Comparison of ENCODE assay signal across 18 cellular contexts in the genomic region with DNA sequence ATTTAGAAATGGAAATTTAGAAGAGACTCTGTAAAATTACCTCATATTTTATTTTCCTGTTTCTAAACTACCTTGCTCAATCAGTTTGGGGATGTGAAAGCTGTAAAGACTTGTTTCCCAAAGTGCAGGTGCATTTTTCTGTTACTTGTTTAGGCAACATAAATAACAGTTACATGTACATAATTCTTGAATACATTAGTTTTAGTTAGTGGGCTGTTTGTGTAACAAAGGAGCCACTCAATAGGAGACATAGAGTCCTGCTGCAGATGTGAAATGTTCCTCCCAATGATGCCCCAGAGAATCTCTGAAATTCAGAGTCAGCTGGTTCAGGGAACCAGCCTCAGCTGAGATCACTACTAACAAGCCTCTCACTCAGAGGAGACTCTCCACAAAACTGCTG.
DNase-seq lines count a peak whose midpoint lies in the region; ATAC-seq and TF ChIP-seq lines count a peak whose summit lies in the region.
"Had no signal": no experiment of that assay in that cellular context is flagged by ENCODE, and none has a peak within 500 bp of the region (broad histone marks: within the 10 kb centered on the region; RNA-seq: fewer than 3 reads in every experiment).

No MANE protein-coding gene starts in this region.

- H3K4me3 ChIP-seq in HL-60 (replicated peaks; ENCODE audit: insufficient read depth, low read length), result no peak overlapping the region
- no peak overlapping the region for H3K4me3 ChIP-seq in spleen
- H3K4me3 ChIP-seq: left ventricle myocardium inferior, prostate gland, SJSA1, uterus had no signal

- peak overlapping the region; percentile 72 for H3K27ac Mint-ChIP-seq in activated T-cell treated with anti-CD3 and anti-CD28 coated beads, Interleukin-2, amount 50 U/mL, for 24 hours
- peak overlapping the region; percentile 84 for H3K27ac Mint-ChIP-seq in activated CD4-positive, alpha-beta memory T cell treated with anti-CD3 and anti-CD28 coated beads for 36 hours
- no peak overlapping the region for H3K27ac Mint-ChIP-seq in activated T-helper 2 cell treated with anti-CD3 and anti-CD28 coated beads, Interferon-gamma antibody, Interleukin-2, Interleukin-4, amounts not matched to agents 10 μg/mL and 5 μg/mL and 100 μg/mL, durations not matched to agents 14 hours and 24 hours and 36 hours
- H3K27ac Mint-ChIP-seq: activated CD4-positive, alpha-beta T cell treated with anti-CD3 and anti-CD28 coated beads, Interleukin-2, amount 10 ng/mL, durations not matched to agents 7 days and 5 days had no signal

- H3K27ac ChIP-seq in HL-60 (replicated peaks) (peak overlapping the region; percentile 44), spleen (peak overlapping the region in 6 of 8 donors; percentile 16 to 52 (median 37))
- H3K27ac ChIP-seq: left ventricle myocardium inferior, prostate gland, SJSA1, uterus had no signal

- peaks cover 24% of the 10 kb centered on the region for H3K4me1 Mint-ChIP-seq in activated T-cell treated with anti-CD3 and anti-CD28 coated beads, Interleukin-2, amount 50 U/mL, for 24 hours (ENCODE audit: low read depth)
- peaks cover 15% of the 10 kb centered on the region for H3K4me1 Mint-ChIP-seq in activated T-cell treated with anti-CD3 and anti-CD28 coated beads, Interleukin-2, amount 50 U/mL, for 4 hours (ENCODE audit: low read depth)
- peaks cover 27% of the 10 kb centered on the region for H3K4me1 Mint-ChIP-seq in activated CD4-positive, alpha-beta memory T cell treated with anti-CD3 and anti-CD28 coated beads for 36 hours (ENCODE audit: low read depth)
- peaks cover 7% of the 10 kb centered on the region for H3K4me1 Mint-ChIP-seq in activated T-helper 2 cell treated with anti-CD3 and anti-CD28 coated beads, Interferon-gamma antibody, Interleukin-2, Interleukin-4, amounts not matched to agents 10 μg/mL and 5 μg/mL and 100 μg/mL, durations not matched to agents 14 hours and 24 hours and 36 hours (ENCODE audit: low read depth)

- CTCF ChIA-PET in activated CD4-positive, alpha-beta memory T cell treated with anti-CD3 and anti-CD28 coated beads for 36 hours (lab: Charles Lee), result no interaction called here

- POLR2A ChIA-PET in activated CD4-positive, alpha-beta memory T cell treated with anti-CD3 and anti-CD28 coated beads for 36 hours (lab: Charles Lee), result no interaction called here

- H3K4me3 Mint-ChIP-seq in activated T-cell treated with anti-CD3 and anti-CD28 coated beads, Interleukin-2, amount 50 U/mL, for 24 hours, result no peak overlapping the region
- no peak overlapping the region for H3K4me3 Mint-ChIP-seq in activated T-cell treated with anti-CD3 and anti-CD28 coated beads, Interleukin-2, amount 50 U/mL, for 4 hours
- H3K4me3 Mint-ChIP-seq in activated CD4-positive, alpha-beta memory T cell treated with anti-CD3 and anti-CD28 coated beads for 36 hours, result no peak overlapping the region
- H3K4me3 Mint-ChIP-seq in activated T-helper 2 cell treated with anti-CD3 and anti-CD28 coated beads, Interferon-gamma antibody, Interleukin-2, Interleukin-4, amounts not matched to agents 10 μg/mL and 5 μg/mL and 100 μg/mL, durations not matched to agents 14 hours and 24 hours and 36 hours (ENCODE audit: low read depth), result no peak overlapping the region
- H3K4me3 Mint-ChIP-seq: activated CD4-positive, alpha-beta T cell treated with anti-CD3 and anti-CD28 coated beads, Interleukin-2, amount 10 ng/mL, durations not matched to agents 7 days and 5 days had no signal

- H3K4me1 ChIP-seq in spleen, result peaks cover 0 to 18% (median 0%) of the 10 kb centered on the region in 6 donors
- H3K4me1 ChIP-seq: left ventricle myocardium inferior, prostate gland, SJSA1, uterus had no signal

- H3K27me3 ChIP-seq in HL-60 (ENCODE audit: insufficient read depth, poor library complexity, severe bottlenecking) (no peaks in the 10 kb centered on the region), spleen (replicated peaks in 1 of 7) (no peaks in the 10 kb centered on the region)
- H3K27me3 ChIP-seq: SJSA1, uterus had no signal

- DNase-seq in activated T-cell treated with anti-CD3 and anti-CD28 coated beads, Interleukin-2, amount 50 U/mL, for 24 hours, result no peak
- DNase-seq in activated T-cell treated with anti-CD3 and anti-CD28 coated beads, Interleukin-2, amount 50 U/mL, for 4 hours, result no peak
- peak; percentile 25 to 27 for DNase-seq in HL-60 (ENCODE audit: low read depth in 1 of 2, low spot score in 1 of 2)
- DNase-seq in activated CD4-positive, alpha-beta memory T cell treated with anti-CD3 and anti-CD28 coated beads for 36 hours, result no peak
- no peak for DNase-seq in spleen
- no peak for DNase-seq in EL
- no peak for DNase-seq in stimulated activated CD8-positive, alpha-beta memory T cell treated with anti-CD3 and anti-CD28 coated beads, Interleukin-4, amount 100 ng/mL, for 48 hours
- no peak for DNase-seq in activated T-helper 2 cell treated with anti-CD3 and anti-CD28 coated beads, Interferon-gamma antibody, Interleukin-2, Interleukin-4, amounts not matched to agents 10 μg/mL and 5 μg/mL and 100 μg/mL, durations not matched to agents 14 hours and 24 hours and 36 hours (ENCODE audit: low spot score)
- DNase-seq: activated CD4-positive, alpha-beta T cell treated with anti-CD3 and anti-CD28 coated beads, Interleukin-2, amount 10 ng/mL, durations not matched to agents 7 days and 5 days; left ventricle myocardium inferior; NCI-H1105; NK-92 treated with Interleukin-12 subunit alpha and Interleukin-12 subunit beta, amount 100 ng/mL, for 24 hours; stimulated activated naive CD8-positive, alpha-beta T cell treated with anti-CD3 and anti-CD28 coated beads, Interleukin-15, Interleukin-2, amounts not matched to agents 100 U/mL and 50 U/mL, for 24 hours; T1000; uterus had no signal

- TF ChIP-seq CTCF in HL-60 (IDR thresholded peaks at IDR 0.05; ENCODE audit: insufficient read depth, low read length) (no peak), spleen (IDR thresholded peaks at IDR 0.05 in 8 of 11, conservative IDR thresholded peaks at IDR 0.05 in 3 of 11) (no peak)

- no peak for ATAC-seq in activated T-cell treated with anti-CD3 and anti-CD28 coated beads, Interleukin-2, amount 50 U/mL, for 4 hours
- ATAC-seq: HepG2; stimulated activated naive CD8-positive, alpha-beta T cell treated with anti-CD3 and anti-CD28 coated beads, Interleukin-15, Interleukin-2, amounts not matched to agents 100 U/mL and 50 U/mL, for 24 hours had no signal

- intact Hi-C loops in activated CD4-positive, alpha-beta memory T cell treated with anti-CD3 and anti-CD28 coated beads for 36 hours (cut with micrococcal nuclease), result loop anchor here (5.0 kb wide), 3 partner anchors 94 to 161 kb away; no protein-coding TSS in a partner anchor
- intact Hi-C loops in spleen (cut with DNase I; ENCODE audit: low total_unique reads), result no loop called here
- intact Hi-C loops in activated T-helper 2 cell treated with anti-CD3 and anti-CD28 coated beads, Interferon-gamma antibody, Interleukin-2, Interleukin-4, amounts not matched to agents 10 μg/mL and 5 μg/mL and 100 μg/mL, durations not matched to agents 14 hours and 24 hours and 36 hours (cut with micrococcal nuclease), result loop anchor here (5.0 kb wide), 1 partner anchor 101 kb away; no protein-coding TSS in a partner anchor

- no peaks in the 10 kb centered on the region for H3K9me3 Mint-ChIP-seq in activated T-cell treated with anti-CD3 and anti-CD28 coated beads, Interleukin-2, amount 50 U/mL, for 24 hours
- H3K9me3 Mint-ChIP-seq in activated T-cell treated with anti-CD3 and anti-CD28 coated beads, Interleukin-2, amount 50 U/mL, for 4 hours, result no peaks in the 10 kb centered on the region
- H3K9me3 Mint-ChIP-seq in activated CD4-positive, alpha-beta memory T cell treated with anti-CD3 and anti-CD28 coated beads for 36 hours, result no peaks in the 10 kb centered on the region
- no peaks in the 10 kb centered on the region for H3K9me3 Mint-ChIP-seq in activated T-helper 2 cell treated with anti-CD3 and anti-CD28 coated beads, Interferon-gamma antibody, Interleukin-2, Interleukin-4, amounts not matched to agents 10 μg/mL and 5 μg/mL and 100 μg/mL, durations not matched to agents 14 hours and 24 hours and 36 hours
- H3K9me3 Mint-ChIP-seq: activated CD4-positive, alpha-beta T cell treated with anti-CD3 and anti-CD28 coated beads, Interleukin-2, amount 10 ng/mL, durations not matched to agents 7 days and 5 days had no signal

- no peak for TF ChIP-seq POLR2A in spleen (IDR thresholded peaks at IDR 0.05)

- H3K36me3 ChIP-seq in spleen, result peaks cover 0 to 79% (median 10%) of the 10 kb centered on the region in 6 donors
- H3K36me3 ChIP-seq: prostate gland, uterus had no signal

- no peaks in the 10 kb centered on the region for H3K9me3 ChIP-seq in spleen
- H3K9me3 ChIP-seq: left ventricle myocardium inferior, prostate gland, SJSA1, uterus had no signal

- H3K36me3 Mint-ChIP-seq in activated T-cell treated with anti-CD3 and anti-CD28 coated beads, Interleukin-2, amount 50 U/mL, for 24 hours (ENCODE audit: low read depth), result peaks cover 79% of the 10 kb centered on the region
- H3K36me3 Mint-ChIP-seq in activated T-cell treated with anti-CD3 and anti-CD28 coated beads, Interleukin-2, amount 50 U/mL, for 4 hours (ENCODE audit: insufficient read depth), result peaks cover 32% of the 10 kb centered on the region
- H3K36me3 Mint-ChIP-seq in activated CD4-positive, alpha-beta memory T cell treated with anti-CD3 and anti-CD28 coated beads for 36 hours, result peaks cover 23% of the 10 kb centered on the region
- peaks cover 49% of the 10 kb centered on the region for H3K36me3 Mint-ChIP-seq in activated T-helper 2 cell treated with anti-CD3 and anti-CD28 coated beads, Interferon-gamma antibody, Interleukin-2, Interleukin-4, amounts not matched to agents 10 μg/mL and 5 μg/mL and 100 μg/mL, durations not matched to agents 14 hours and 24 hours and 36 hours (ENCODE audit: low read depth)

- H3K27me3 Mint-ChIP-seq in activated T-cell treated with anti-CD3 and anti-CD28 coated beads, Interleukin-2, amount 50 U/mL, for 24 hours, result no peaks in the 10 kb centered on the region
- no peaks in the 10 kb centered on the region for H3K27me3 Mint-ChIP-seq in activated T-cell treated with anti-CD3 and anti-CD28 coated beads, Interleukin-2, amount 50 U/mL, for 4 hours (ENCODE audit: low read depth)
- no peaks in the 10 kb centered on the region for H3K27me3 Mint-ChIP-seq in activated CD4-positive, alpha-beta memory T cell treated with anti-CD3 and anti-CD28 coated beads for 36 hours
- no peaks in the 10 kb centered on the region for H3K27me3 Mint-ChIP-seq in activated T-helper 2 cell treated with anti-CD3 and anti-CD28 coated beads, Interferon-gamma antibody, Interleukin-2, Interleukin-4, amounts not matched to agents 10 μg/mL and 5 μg/mL and 100 μg/mL, durations not matched to agents 14 hours and 24 hours and 36 hours (ENCODE audit: low read depth)
- H3K27me3 Mint-ChIP-seq: activated CD4-positive, alpha-beta T cell treated with anti-CD3 and anti-CD28 coated beads, Interleukin-2, amount 10 ng/mL, durations not matched to agents 7 days and 5 days had no signal

Comparison
In these comparisons a context has a peak if more than half of its experiments do, and no peak if none do; other contexts are left out.
1. DNase-seq: peak in HL-60 (2 of 2); none in activated T-cell treated with anti-CD3 and anti-CD28 coated beads, Interleukin-2, amount 50 U/mL, for 24 hours (single experiment), activated T-cell treated with anti-CD3 and anti-CD28 coated beads, Interleukin-2, amount 50 U/mL, for 4 hours (single experiment), activated CD4-positive, alpha-beta memory T cell treated with anti-CD3 and anti-CD28 coated beads for 36 hours (single experiment), spleen (single experiment), EL (single experiment), stimulated activated CD8-positive, alpha-beta memory T cell treated with anti-CD3 and anti-CD28 coated beads, Interleukin-4, amount 100 ng/mL, for 48 hours (single experiment) and activated T-helper 2 cell treated with anti-CD3 and anti-CD28 coated beads, Interferon-gamma antibody, Interleukin-2, Interleukin-4, amounts not matched to agents 10 μg/mL and 5 μg/mL and 100 μg/mL, durations not matched to agents 14 hours and 24 hours and 36 hours (single experiment).